Comparison of ENCODE assay signal across 8 cellular contexts in genomic region chr22:19178065-19178658, GRCh38. TPM values are rescaled to one million over a fixed set of nuclear protein-coding genes. Genes with fewer than 3 reads are reported as not detected.
A peak's percentile ranks its signal among the peaks of the same experiment; 100 is the strongest.
DNase-seq lines count a peak whose midpoint lies in the region; ATAC-seq and TF ChIP-seq lines count a peak whose summit lies in the region.

No MANE protein-coding gene starts in this region.

- H3K9me3 ChIP-seq in HUES48 (ENCODE audit: control insufficient read depth, insufficient read depth, low read length) (no peaks in the 10 kb centered on the region), endodermal cell (ENCODE audit: control insufficient read depth, low read length) (no peaks in the 10 kb centered on the region), thyroid gland (no peaks in the 10 kb centered on the region)

- H3K4me3 ChIP-seq in HUES48 (ENCODE audit: low read depth, low read length) (peak overlapping the region; percentile 90), endodermal cell (ENCODE audit: low read length) (peak overlapping the region; percentile 75), thyroid gland (replicated peaks in 1 of 3) (peak overlapping the region; percentile 77 to 92 (median 82))

- peak overlapping the region; percentile 83 for H3K9ac ChIP-seq in HUES48 (ENCODE audit: low read depth, low read length)
- peak overlapping the region; percentile 41 for H3K9ac ChIP-seq in endodermal cell (ENCODE audit: extremely low read depth, low read length, poor library complexity, severe bottlenecking)

- H3K27me3 Mint-ChIP-seq in endodermal cell (ENCODE audit: insufficient read depth): peaks cover 3% of the 10 kb centered on the region

- peak; percentile 37 for ATAC-seq in GM21390 (IDR thresholded peaks at IDR 0.05; ENCODE audit: unreplicated experiment)

- intact Hi-C loops in thyroid gland (cut with DNase I): loop anchor here (5.0 kb wide), 2 partner anchors 114 to 254 kb away; partner anchors contain the start of genes CLTCL1, HIRA and MRPL40

- H3K27ac Mint-ChIP-seq in endodermal cell: no peak overlapping the region

- peaks cover 30% of the 10 kb centered on the region for H3K36me3 ChIP-seq in HUES48 (ENCODE audit: control insufficient read depth, insufficient read depth, low read length)
- no peaks in the 10 kb centered on the region for H3K36me3 ChIP-seq in endodermal cell (ENCODE audit: control insufficient read depth, insufficient read depth, low read length)
- H3K36me3 ChIP-seq in thyroid gland: no peaks in the 10 kb centered on the region

- WGBS in endodermal cell (ENCODE audit: insufficient coverage in 1 of 2, insufficient read length in 1 of 2), 2 experiments: 0 to 3% methylated on average over 18 to 80 of the region's 80 CpGs
- WGBS in thyroid gland, 2 donors: 0% methylated on average over 12 of the region's 80 CpGs; no CpG with 5 or more reads in 1 of the 2 donors

- TF ChIP-seq POLR2A in thyroid gland (IDR thresholded peaks at IDR 0.05): no peak

- H3K27ac ChIP-seq in HUES48 (ENCODE audit: low read depth, low read length) (peak overlapping the region; percentile 78), endodermal cell (ENCODE audit: low read depth, low read length) (no peak overlapping the region), thyroid gland (peak overlapping the region; percentile 66 to 86 (median 76))

- H3K27me3 ChIP-seq in HUES48 (ENCODE audit: control insufficient read depth, insufficient read depth, low read length): no peaks in the 10 kb centered on the region
- H3K27me3 ChIP-seq in endodermal cell (ENCODE audit: control insufficient read depth, insufficient read depth, low read length, poor library complexity, severe bottlenecking): no peaks in the 10 kb centered on the region
- H3K27me3 ChIP-seq in thyroid gland: no peaks in the 10 kb centered on the region

- TF ChIP-seq CTCF in endodermal cell (conservative IDR thresholded peaks at IDR 0.05) (no peak), thyroid gland (IDR thresholded peaks at IDR 0.05) (peak in 1 of 6 experiments; percentile 10)

- peak overlapping the region; percentile 65 for H3K4me3 Mint-ChIP-seq in endodermal cell

- DNase-seq in EH (ENCODE audit: low read depth): peak; percentile 51
- DNase-seq in activated CD4-positive, alpha-beta T cell treated with anti-CD3 and anti-CD28 coated beads for 48 hours: peak; percentile 58
- peak; percentile 81 for DNase-seq in endodermal cell
- peak; percentile 27 for DNase-seq in mucosa of gallbladder (ENCODE audit: low spot score)
- DNase-seq in thyroid gland: peak; percentile 57 to 63
- no peak for DNase-seq in Kasumi-1 (lab: John Stamatoyannopoulos, UW)

- H3K4me1 ChIP-seq in HUES48 (ENCODE audit: control insufficient read depth, insufficient read depth, low read length) (peaks cover 20% of the 10 kb centered on the region), endodermal cell (ENCODE audit: control insufficient read depth, insufficient read depth, low read length) (no peaks in the 10 kb centered on the region), thyroid gland (peaks cover 14 to 58% of the 10 kb centered on the region in 2 donors)

- H3K9me3 Mint-ChIP-seq in endodermal cell: no peaks in the 10 kb centered on the region

- peaks cover 5% of the 10 kb centered on the region for H3K4me1 Mint-ChIP-seq in endodermal cell

- peaks cover 8% of the 10 kb centered on the region for H3K36me3 Mint-ChIP-seq in endodermal cell (ENCODE audit: low read depth)

RNA-seq across cellular contexts. Expression of gene SLC25A1, which starts 0.4 kb away (rescaled TPM):
- total RNA-seq in endodermal cell (100 to 1,000 TPM; 111 to 119 TPM), mucosa of gallbladder (130 TPM), thyroid gland (10 to 100 TPM; 38.7 to 79.9 (median 62.1) TPM)
- 113 TPM for polyA plus RNA-seq in endodermal cell (2013, experiment 1 of 2)
- polyA plus RNA-seq in endodermal cell (2013, experiment 2 of 2): 109 TPM

RNA-seq across cellular contexts. Expression of gene GSC2, which starts 28.1 kb away (rescaled TPM):
- total RNA-seq in endodermal cell: not detected
- polyA plus RNA-seq in endodermal cell (2013, experiment 1 of 2): not detected
- polyA plus RNA-seq in endodermal cell (2013, experiment 2 of 2): not detected
- not detected for total RNA-seq in mucosa of gallbladder
- not detected for total RNA-seq in thyroid gland

RNA-seq across cellular contexts. Expression of gene ESS2, which starts 33.7 kb away (rescaled TPM):
- total RNA-seq in endodermal cell (10 to 100 TPM; 14.5 to 14.8 TPM), mucosa of gallbladder (17.3 TPM), thyroid gland (10 to 100 TPM; 12.1 to 17.7 (median 15.0) TPM)
- polyA plus RNA-seq in endodermal cell (2013, experiment 1 of 2): 17.1 TPM
- polyA plus RNA-seq in endodermal cell (2013, experiment 2 of 2): 15.0 TPM

RNA-seq across cellular contexts. Expression of gene TSSK2, which starts 47.1 kb away (rescaled TPM):
- not detected for total RNA-seq in endodermal cell
- not detected for polyA plus RNA-seq in endodermal cell (2013, experiment 1 of 2)
- polyA plus RNA-seq in endodermal cell (2013, experiment 2 of 2): not detected
- not detected for total RNA-seq in mucosa of gallbladder
- under 1 TPM in 3 of 4 donors, not detected in 1; 0.59 to 0.94 (median 0.78) TPM for total RNA-seq in thyroid gland

RNA-seq across cellular contexts. Expression of gene DGCR2, which starts 56.0 kb away (rescaled TPM):
- 10 to 100 TPM; 54.6 to 62.9 TPM for total RNA-seq in endodermal cell
- 47.4 TPM for polyA plus RNA-seq in endodermal cell (2013, experiment 1 of 2)
- 41.6 TPM for polyA plus RNA-seq in endodermal cell (2013, experiment 2 of 2)
- total RNA-seq in mucosa of gallbladder: 104 TPM
- total RNA-seq in thyroid gland: 100 to 1,000 TPM in 1 of 4 donors, 10 to 100 TPM in 3; 49.3 to 106 (median 86.9) TPM

Comparison
In these comparisons a context has a peak if more than half of its experiments do, and no peak if none do; other contexts are left out.
1. DNase-seq: peak in EH (single experiment), activated CD4-positive, alpha-beta T cell treated with anti-CD3 and anti-CD28 coated beads for 48 hours (single experiment), endodermal cell (single experiment), mucosa of gallbladder (single experiment) and thyroid gland (2 of 2); none in Kasumi-1 (0 of 2).
2. Peak in every context shown above with its lines, with median percentiles within 50 percentile points of each other: H3K4me3 ChIP-seq.